Comparison of ENCODE assay signal across 18 cellular contexts in genomic region chr5:119019431-119020348, GRCh38. TPM values are rescaled to one million over a fixed set of nuclear protein-coding genes. Genes with fewer than 3 reads are reported as not detected.
DNase-seq lines count a peak whose midpoint lies in the region; ATAC-seq, FAIRE-seq and TF ChIP-seq lines count a peak whose summit lies in the region.
"Had no signal": no experiment of that assay in that cellular context is flagged by ENCODE, and none has a peak within 500 bp of the region (broad histone marks: within the 10 kb centered on the region; RNA-seq: fewer than 3 reads in every experiment).

No MANE protein-coding gene starts in this region.

- H3K27me3 ChIP-seq in spleen (replicated peaks in 1 of 7): no peaks in the 10 kb centered on the region
- H3K27me3 ChIP-seq: heart left ventricle, upper lobe of left lung had no signal

- H3K36me3 Mint-ChIP-seq in activated T-helper 17 cell treated with anti-CD3 and anti-CD28 coated beads, Interleukin-2, amount 50 U/mL, for 72 hours (ENCODE audit: low read depth): no peaks in the 10 kb centered on the region
- H3K36me3 Mint-ChIP-seq: CD8-positive, alpha-beta memory T cell had no signal

- no peak for TF ChIP-seq POLR2A in GM12892 (IDR thresholded peaks at IDR 0.05; ENCODE audit: low read depth, low read length)
- TF ChIP-seq POLR2A in spleen (IDR thresholded peaks at IDR 0.05): no peak

- H3K4me1 ChIP-seq in spleen: peaks cover 0 to 84% (median 39%) of the 10 kb centered on the region in 6 donors
- H3K4me1 ChIP-seq: upper lobe of left lung had no signal

- H3K4me1 Mint-ChIP-seq in activated T-helper 17 cell treated with anti-CD3 and anti-CD28 coated beads, Interleukin-2, amount 50 U/mL, for 72 hours: no peaks in the 10 kb centered on the region
- H3K4me1 Mint-ChIP-seq: CD8-positive, alpha-beta memory T cell had no signal

- H3K27me3 Mint-ChIP-seq in activated T-helper 17 cell treated with anti-CD3 and anti-CD28 coated beads, Interleukin-2, amount 50 U/mL, for 72 hours: no peaks in the 10 kb centered on the region
- H3K27me3 Mint-ChIP-seq: activated T-cell treated with anti-CD3 and anti-CD28 coated beads, Interleukin-2, amount 50 U/mL, for 24 hours; CD8-positive, alpha-beta memory T cell; naive thymus-derived CD4-positive, alpha-beta T cell; T-helper 17 cell had no signal

- no peaks in the 10 kb centered on the region for H3K9me3 Mint-ChIP-seq in activated T-helper 17 cell treated with anti-CD3 and anti-CD28 coated beads, Interleukin-2, amount 50 U/mL, for 72 hours
- H3K9me3 Mint-ChIP-seq: activated T-cell treated with anti-CD3 and anti-CD28 coated beads, Interleukin-2, amount 50 U/mL, for 24 hours had no signal

- no peak overlapping the region for H3K4me3 Mint-ChIP-seq in activated T-helper 17 cell treated with anti-CD3 and anti-CD28 coated beads, Interleukin-2, amount 50 U/mL, for 72 hours
- H3K4me3 Mint-ChIP-seq: activated T-cell treated with anti-CD3 and anti-CD28 coated beads, Interleukin-2, amount 50 U/mL, for 24 hours; CD8-positive, alpha-beta memory T cell; naive thymus-derived CD4-positive, alpha-beta T cell; T-helper 17 cell had no signal

- DNase-seq in GM12892 (ENCODE audit: insufficient read length) (no peak), NCI-H69 (lab: John Stamatoyannopoulos, UW) (peak; percentile 72), epithelial cell of esophagus (ENCODE audit: low read depth) (peak; percentile 3), spleen (no peak), AG08395 (ENCODE audit: low spot score) (no peak)
- DNase-seq: activated CD4-positive, alpha-beta T cell treated with anti-CD3 and anti-CD28 coated beads for 48 hours; activated T-cell treated with anti-CD3 and anti-CD28 coated beads, Interleukin-2, amount 50 U/mL, for 24 hours; CD8-positive, alpha-beta memory T cell; HCEC 1CT; heart left ventricle; naive thymus-derived CD4-positive, alpha-beta T cell; PC-3; stimulated activated CD4-positive, alpha-beta T cell treated with anti-CD3 and anti-CD28 coated beads, Interleukin-1b, Interleukin-23, amount 100 ng/mL, for 48 hours; T-helper 17 cell had no signal

- 66 to 75% (median 72%) methylated on average over 8 of the region's 8 CpGs for WGBS in spleen, 5 donors

- ATAC-seq in GM18870 (IDR thresholded peaks at IDR 0.05; ENCODE audit: unreplicated experiment): no peak
- ATAC-seq in activated T-helper 17 cell treated with anti-CD3 and anti-CD28 coated beads, Interleukin-2, amount 50 U/mL, for 72 hours (replicated peaks): no peak
- ATAC-seq: naive thymus-derived CD4-positive, alpha-beta T cell; PC-3; T-helper 17 cell had no signal

- peaks cover 0 to 4% (median under 1%) of the 10 kb centered on the region in 8 donors for H3K9me3 ChIP-seq in spleen
- H3K9me3 ChIP-seq: upper lobe of left lung had no signal

- FAIRE-seq in GM12892 (lab: Jason Lieb, UNC): peak; percentile 82

- intact Hi-C loops in spleen (cut with DNase I; ENCODE audit: low total_unique reads): no loop called here

- H3K27ac ChIP-seq in spleen: peak overlapping the region; percentile 10 to 79 (median 50)
- H3K27ac ChIP-seq: HL-60 had no signal

- H3K4me3 ChIP-seq in epithelial cell of esophagus (ENCODE audit: low read length): no peak overlapping the region
- H3K4me3 ChIP-seq in spleen: peak overlapping the region in 1 of 8 donors; percentile 28
- H3K4me3 ChIP-seq: heart left ventricle, upper lobe of left lung had no signal

- TF ChIP-seq CTCF in epithelial cell of esophagus (IDR thresholded peaks at IDR 0.05; ENCODE audit: insufficient read depth, low read depth, low read length, missing control alignments) (no peak), spleen (IDR thresholded peaks at IDR 0.05 in 8 of 11, conservative IDR thresholded peaks at IDR 0.05 in 3 of 11) (no peak)

- H3K36me3 ChIP-seq in spleen: no peaks in the 10 kb centered on the region
- H3K36me3 ChIP-seq: heart left ventricle, upper lobe of left lung had no signal

- H3K27ac Mint-ChIP-seq in activated T-helper 17 cell treated with anti-CD3 and anti-CD28 coated beads, Interleukin-2, amount 50 U/mL, for 72 hours: no peak overlapping the region
- H3K27ac Mint-ChIP-seq: activated T-cell treated with anti-CD3 and anti-CD28 coated beads, Interleukin-2, amount 50 U/mL, for 24 hours; CD8-positive, alpha-beta memory T cell; naive thymus-derived CD4-positive, alpha-beta T cell; T-helper 17 cell had no signal

RNA-seq across cellular contexts. Expression of gene DTWD2, which starts 31.3 kb away (rescaled TPM):
- polyA plus RNA-seq in GM12892 (2012; ENCODE audit: missing spikeins): 3.0 TPM
- total RNA-seq in spleen: 10 to 100 TPM in 3 of 7 donors, 1 to 10 TPM in 4; 7.2 to 25.5 (median 9.6) TPM
- 1 to 10 TPM; 1.2 to 3.0 (median 1.4) TPM for polyA plus RNA-seq in spleen
- total RNA-seq in activated T-helper 17 cell treated with anti-CD3 and anti-CD28 coated beads, Interleukin-2, amount 50 U/mL, for 72 hours: 1 to 10 TPM; 1.9 to 2.7 TPM

RNA-seq across cellular contexts. Expression of gene DMXL1, which starts 51.2 kb away (rescaled TPM):
- 29.7 TPM for polyA plus RNA-seq in GM12892 (2012; ENCODE audit: missing spikeins)
- total RNA-seq in spleen: 10 to 100 TPM; 64.3 to 89.9 (median 75.9) TPM
- polyA plus RNA-seq in spleen: 10 to 100 TPM; 19.3 to 27.3 (median 22.5) TPM
- total RNA-seq in activated T-helper 17 cell treated with anti-CD3 and anti-CD28 coated beads, Interleukin-2, amount 50 U/mL, for 72 hours: 10 to 100 TPM; 21.2 to 36.0 TPM

Comparison
In these comparisons a context has a peak if more than half of its experiments do, and no peak if none do; other contexts are left out.
1. DNase-seq: peak in NCI-H69 (single experiment) and epithelial cell of esophagus (single experiment); none in GM12892 (single experiment), spleen (single experiment) and AG08395 (single experiment).